In genomic region chr2:88263861-88264260, GRCh38 we compare ENCODE assay signal across 22 cellular contexts.
DNase-seq lines count a peak whose midpoint lies in the region; ATAC-seq, FAIRE-seq and TF ChIP-seq lines count a peak whose summit lies in the region.
"Had no signal": no experiment of that assay in that cellular context is flagged by ENCODE, and none has a peak within 500 bp of the region (broad histone marks: within the 10 kb centered on the region; RNA-seq: fewer than 3 reads in every experiment).

No MANE protein-coding gene starts in this region.

- peak overlapping the region; percentile 22 for H3K4me3 Mint-ChIP-seq in progenitor cell of endocrine pancreas (ENCODE audit: low read depth)
- H3K4me3 Mint-ChIP-seq in activated naive CD8-positive, alpha-beta T cell treated with anti-CD3 and anti-CD28 coated beads, Interleukin-2, amount 50 U/mL, for 24 hours = no peak overlapping the region
- H3K4me3 Mint-ChIP-seq: B cell; CD4-positive, alpha-beta T cell; CD8-positive, alpha-beta memory T cell; HFFc6 had no signal

- CTCF ChIA-PET in HepG2 (lab: Yijun Ruan, JAX; ENCODE audit: low intra/inter-chr PET ratio, low total read pairs) = no interaction called here

- peaks cover 34% of the 10 kb centered on the region for H3K4me1 Mint-ChIP-seq in progenitor cell of endocrine pancreas (ENCODE audit: low read depth)
- H3K4me1 Mint-ChIP-seq in activated naive CD8-positive, alpha-beta T cell treated with anti-CD3 and anti-CD28 coated beads, Interleukin-2, amount 50 U/mL, for 24 hours = peaks cover 7% of the 10 kb centered on the region

- intact Hi-C loops in HepG2 (cut with micrococcal nuclease; ENCODE audit: unreplicated experiment) = loop anchor here (2.0 kb wide), 1 partner anchor 53 kb away; no protein-coding TSS in a partner anchor
- intact Hi-C loops in right lobe of liver (cut with DNase I) = no loop called here

- peaks cover 3% of the 10 kb centered on the region for H3K9me3 Mint-ChIP-seq in progenitor cell of endocrine pancreas (ENCODE audit: low read depth)
- H3K9me3 Mint-ChIP-seq in activated naive CD8-positive, alpha-beta T cell treated with anti-CD3 and anti-CD28 coated beads, Interleukin-2, amount 50 U/mL, for 24 hours = no peaks in the 10 kb centered on the region
- H3K9me3 Mint-ChIP-seq: CD4-positive, alpha-beta T cell; CD8-positive, alpha-beta memory T cell had no signal

- TF ChIP-seq CTCF in HepG2 (CRISPR knock-in tag; IDR thresholded peaks at IDR 0.05) (no peak), right lobe of liver (IDR thresholded peaks at IDR 0.05) (no peak), progenitor cell of endocrine pancreas (IDR thresholded peaks at IDR 0.05; ENCODE audit: unreplicated experiment) (no peak)

- POLR2A ChIA-PET in HepG2 (lab: Yijun Ruan, JAX) = interaction anchor here (3.3 kb wide), 1 partner anchor 53 kb away, joined by 26 read pairs; no protein-coding TSS in a partner anchor

- DNase-seq in HepG2 (ENCODE audit: low spot score) = no peak
- no peak for DNase-seq in right lobe of liver
- peak; percentile 21 for DNase-seq in mucosa of gallbladder (ENCODE audit: low spot score)
- no peak for DNase-seq in progenitor cell of endocrine pancreas (ENCODE audit: low spot score, unreplicated experiment)
- no peak for DNase-seq in NCI-H187 treated with DMSO at 0.1 percent for 48 hours (lab: John Stamatoyannopoulos, UW)
- no peak for DNase-seq in activated naive CD8-positive, alpha-beta T cell treated with anti-CD3 and anti-CD28 coated beads, Interleukin-2, amount 50 U/mL, for 24 hours
- DNase-seq: CD4-positive, alpha-beta T cell; CD8-positive, alpha-beta memory T cell; DMS153; DND-41; GOT3; HFFc6 had no signal

- no peak overlapping the region for H2AFZ ChIP-seq in HepG2 (ENCODE audit: low read length)

- TF ChIP-seq EP300 in HepG2 (IDR thresholded peaks at IDR 0.05; ENCODE audit: low read depth in 2 of 2, low read length in 2 of 2) (no peak), HepG2 (CRISPR knock-in tag; IDR thresholded peaks at IDR 0.05; ENCODE audit: borderline replicate concordance) (no peak)

- WGBS in HepG2 (ENCODE audit: low lambda C conversion rate) = 43% methylated on average over 5 of the region's 5 CpGs
- WGBS in right lobe of liver (ENCODE audit: insufficient coverage, low coverage, low lambda C conversion rate, missing lambda C conversion rate) = 63% methylated on average over 5 of the region's 5 CpGs

- no peak overlapping the region for H3K4me2 ChIP-seq in HepG2 (ENCODE audit: low read depth, low read length)
- H3K4me2 ChIP-seq: BLaER1 had no signal

- H3K27ac Mint-ChIP-seq in progenitor cell of endocrine pancreas = peak overlapping the region; percentile 7
- no peak overlapping the region for H3K27ac Mint-ChIP-seq in activated naive CD8-positive, alpha-beta T cell treated with anti-CD3 and anti-CD28 coated beads, Interleukin-2, amount 50 U/mL, for 24 hours
- H3K27ac Mint-ChIP-seq: B cell; CD4-positive, alpha-beta T cell; HFFc6 had no signal

- no peaks in the 10 kb centered on the region for H3K9me3 ChIP-seq in HepG2 (ENCODE audit: low read length)
- no peaks in the 10 kb centered on the region for H3K9me3 ChIP-seq in right lobe of liver
- H3K9me3 ChIP-seq: BLaER1, HAP-1 had no signal

- FAIRE-seq in HepG2 (lab: Jason Lieb, UNC) = peak; percentile 8
- FAIRE-seq: A204.1, G401.6, GM12892, H54 had no signal

- no peak overlapping the region for H3K9ac ChIP-seq in HepG2 (ENCODE audit: insufficient read depth, low read depth, low read length)
- H3K9ac ChIP-seq: BLaER1 had no signal

- peaks cover 29% of the 10 kb centered on the region for H3K4me1 ChIP-seq in HepG2 (ENCODE audit: insufficient read depth, low read length)
- H3K4me1 ChIP-seq in right lobe of liver = no peaks in the 10 kb centered on the region
- H3K4me1 ChIP-seq: BLaER1, HAP-1 had no signal

- H3K79me2 ChIP-seq in HepG2 (ENCODE audit: insufficient read depth, low read length) = no peaks in the 10 kb centered on the region

- peaks cover 2% of the 10 kb centered on the region for H3K27me3 Mint-ChIP-seq in progenitor cell of endocrine pancreas
- peaks cover 9% of the 10 kb centered on the region for H3K27me3 Mint-ChIP-seq in activated naive CD8-positive, alpha-beta T cell treated with anti-CD3 and anti-CD28 coated beads, Interleukin-2, amount 50 U/mL, for 24 hours

- H3K36me3 ChIP-seq in HepG2 (replicated peaks in 1 of 2; ENCODE audit: control insufficient read depth in 1 of 2, insufficient read depth in 2 of 2, low read length in 2 of 2) (no peaks in the 10 kb centered on the region), right lobe of liver (no peaks in the 10 kb centered on the region)
- H3K36me3 ChIP-seq: BLaER1, HAP-1 had no signal

- H3K27me3 ChIP-seq in HepG2 (ENCODE audit: control insufficient read depth in 1 of 2, insufficient read depth in 2 of 2, low read length in 2 of 2) (peaks cover 0 to 19% of the 10 kb centered on the region in 2 experiments; a peak in 4 of 5 replicates), right lobe of liver (no peaks in the 10 kb centered on the region)
- H3K27me3 ChIP-seq: BLaER1 had no signal

- H3K4me3 ChIP-seq in HepG2 (replicated peaks in 1 of 3; ENCODE audit: insufficient read depth in 1 of 3, low read depth in 2 of 3, low read length in 3 of 3) (no peak overlapping the region), right lobe of liver (no peak overlapping the region)
- H3K4me3 ChIP-seq: BLaER1, HAP-1 had no signal

- no peak for ATAC-seq in HepG2
- no peak for ATAC-seq in right lobe of liver
- no peak for ATAC-seq in HG02870 (IDR thresholded peaks at IDR 0.05; ENCODE audit: unreplicated experiment)
- no peak for ATAC-seq in activated naive CD8-positive, alpha-beta T cell treated with anti-CD3 and anti-CD28 coated beads, Interleukin-2, amount 50 U/mL, for 24 hours

- no peak for TF ChIP-seq POLR2A in HepG2 (IDR thresholded peaks at IDR 0.05; ENCODE audit: insufficient read depth in 1 of 2, low read depth in 2 of 2, low read length in 2 of 2)
- no peak for TF ChIP-seq POLR2A in right lobe of liver (IDR thresholded peaks at IDR 0.05)

- no peaks in the 10 kb centered on the region for H4K20me1 ChIP-seq in HepG2 (ENCODE audit: insufficient read depth, low read length)
- H4K20me1 ChIP-seq: BLaER1 had no signal

- in situ Hi-C loops in HepG2 (cut with HindIII; ENCODE audit: extremely low pct_ligation_motif_present, low pct_unique_long_range_greater_than_20kb) = no loop called here

- H3K27ac ChIP-seq in HepG2 (ENCODE audit: extremely low read length, insufficient read depth, low read length) (no peak overlapping the region), right lobe of liver (no peak overlapping the region)
- H3K27ac ChIP-seq: 22Rv1, BLaER1, C4-2B had no signal

- no TSS peak for BruUV-seq in HepG2 (replicated peaks; lab: Mats Ljungman, UMichigan)

- H3K36me3 Mint-ChIP-seq in progenitor cell of endocrine pancreas (ENCODE audit: insufficient read depth) = peaks cover 1% of the 10 kb centered on the region
- no peaks in the 10 kb centered on the region for H3K36me3 Mint-ChIP-seq in activated naive CD8-positive, alpha-beta T cell treated with anti-CD3 and anti-CD28 coated beads, Interleukin-2, amount 50 U/mL, for 24 hours (ENCODE audit: low read depth)
- H3K36me3 Mint-ChIP-seq: CD8-positive, alpha-beta memory T cell had no signal

- TF ChIP-seq RAD21 in HepG2 (CRISPR knock-in tag; IDR thresholded peaks at IDR 0.05) = no peak

TF ChIP-seq in HepG2, 621 proteins besides CTCF, POLR2A, EP300 and RAD21 (continues in another document):
- TF ChIP-seq ZFX (CRISPR knock-in tag; IDR thresholded peaks at IDR 0.05; ENCODE audit: low read depth) = no peak
- TF ChIP-seq TERF1 (CRISPR knock-in tag; IDR thresholded peaks at IDR 0.05) = no peak
- no peak for TF ChIP-seq ZNF34 (CRISPR knock-in tag; IDR thresholded peaks at IDR 0.05; ENCODE audit: borderline replicate concordance)
- no peak for TF ChIP-seq TAF1 (CRISPR knock-in tag; IDR thresholded peaks at IDR 0.05)
- TF ChIP-seq ZXDC (CRISPR knock-in tag; IDR thresholded peaks at IDR 0.05) = no peak
- no peak for TF ChIP-seq ATF3 (CRISPR knock-in tag; IDR thresholded peaks at IDR 0.05)
- no peak for TF ChIP-seq ZNF878 (CRISPR knock-in tag; IDR thresholded peaks at IDR 0.05)
